In the genomic region with DNA sequence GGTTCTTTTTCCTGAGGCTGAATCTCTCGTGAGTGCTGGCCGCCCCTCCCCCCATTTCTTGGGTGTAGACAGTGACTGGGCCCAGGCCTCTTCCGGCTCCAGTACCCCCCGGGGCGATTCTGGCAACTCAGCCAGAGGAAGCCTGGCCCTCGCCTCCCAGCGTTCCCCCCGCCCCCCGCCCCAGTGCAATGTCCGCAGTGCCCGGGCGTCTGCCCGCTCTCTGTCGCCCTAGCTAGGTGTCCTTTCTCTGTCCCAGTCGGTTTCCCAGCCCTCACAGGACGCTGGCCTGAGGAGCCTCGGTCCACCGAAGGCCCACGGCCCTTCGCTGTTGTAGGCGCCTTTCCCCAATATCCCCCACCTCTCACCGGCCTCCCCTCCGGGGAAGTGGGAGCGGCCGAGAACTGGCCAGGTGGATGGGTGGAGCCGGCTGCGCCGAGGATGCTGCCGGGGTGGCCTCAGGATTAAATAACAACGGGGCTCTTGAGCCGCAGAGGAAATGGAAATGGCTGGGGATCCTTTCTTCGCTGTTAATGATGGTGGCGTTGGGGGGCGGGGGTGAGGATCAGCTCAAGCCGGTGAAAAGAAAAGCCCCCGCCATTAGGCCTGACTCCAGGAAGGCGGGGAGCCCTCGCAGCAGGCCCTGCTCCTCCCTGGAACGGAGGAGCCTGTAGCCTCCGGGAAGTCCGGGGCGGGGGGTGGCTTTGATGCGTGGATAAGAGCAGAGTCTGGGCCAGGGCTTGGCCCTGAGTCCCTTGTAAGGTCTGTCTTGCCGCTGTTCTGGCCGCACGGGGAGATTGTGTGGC, we compare ENCODE assay signal across 1 cellular context.
TF ChIP-seq lines count a peak whose summit lies in the region.

No MANE protein-coding gene starts in this region.

TF ChIP-seq in HepG2, 621 proteins besides CTCF, POLR2A, EP300 and RAD21 (continued from another document and continues in another):
- no peak; the same call in 1 of the 2 replicates for TF ChIP-seq HNF4G (IDR thresholded peaks at IDR 0.05; ENCODE audit: borderline replicate concordance, low read depth, low read length)
- TF ChIP-seq HNF4G (CRISPR knock-in tag; IDR thresholded peaks at IDR 0.05; ENCODE audit: borderline replicate concordance, low read depth) = no peak
- peak; percentile 8 for TF ChIP-seq SALL1 (CRISPR knock-in tag; IDR thresholded peaks at IDR 0.05)
- TF ChIP-seq ZKSCAN8 (CRISPR knock-in tag; IDR thresholded peaks at IDR 0.05; ENCODE audit: borderline replicate concordance) = no peak
- no peak for TF ChIP-seq HMGXB3 (CRISPR knock-in tag; IDR thresholded peaks at IDR 0.05; ENCODE audit: borderline replicate concordance)
- TF ChIP-seq DMAP1 (CRISPR knock-in tag; IDR thresholded peaks at IDR 0.05) = peak; percentile 38; the same call in 1 of the 2 replicates
- no peak for TF ChIP-seq CENPT (CRISPR knock-in tag; IDR thresholded peaks at IDR 0.05; ENCODE audit: low read depth)
- TF ChIP-seq SP4 (CRISPR knock-in tag; IDR thresholded peaks at IDR 0.05) = peak; percentile 53
- TF ChIP-seq ZBTB34 (CRISPR knock-in tag; IDR thresholded peaks at IDR 0.05) = 0 out of 2 replicates have a peak, but pooled peaks have one; percentile 28
- no peak; the same call in 1 of the 2 replicates for TF ChIP-seq ZNF589 (CRISPR knock-in tag; conservative IDR thresholded peaks at IDR 0.05)
- TF ChIP-seq MIER2 (CRISPR knock-in tag; IDR thresholded peaks at IDR 0.05) = no peak
- no peak for TF ChIP-seq NCOA5 (CRISPR knock-in tag; IDR thresholded peaks at IDR 0.05)
- TF ChIP-seq ZNF652 (CRISPR knock-in tag; IDR thresholded peaks at IDR 0.05; ENCODE audit: borderline replicate concordance, low read depth) = no peak
- no peak; the same call in 1 of the 2 replicates for TF ChIP-seq SNAI1 (CRISPR knock-in tag; IDR thresholded peaks at IDR 0.05; ENCODE audit: borderline replicate concordance)
- TF ChIP-seq, protein P1, sequence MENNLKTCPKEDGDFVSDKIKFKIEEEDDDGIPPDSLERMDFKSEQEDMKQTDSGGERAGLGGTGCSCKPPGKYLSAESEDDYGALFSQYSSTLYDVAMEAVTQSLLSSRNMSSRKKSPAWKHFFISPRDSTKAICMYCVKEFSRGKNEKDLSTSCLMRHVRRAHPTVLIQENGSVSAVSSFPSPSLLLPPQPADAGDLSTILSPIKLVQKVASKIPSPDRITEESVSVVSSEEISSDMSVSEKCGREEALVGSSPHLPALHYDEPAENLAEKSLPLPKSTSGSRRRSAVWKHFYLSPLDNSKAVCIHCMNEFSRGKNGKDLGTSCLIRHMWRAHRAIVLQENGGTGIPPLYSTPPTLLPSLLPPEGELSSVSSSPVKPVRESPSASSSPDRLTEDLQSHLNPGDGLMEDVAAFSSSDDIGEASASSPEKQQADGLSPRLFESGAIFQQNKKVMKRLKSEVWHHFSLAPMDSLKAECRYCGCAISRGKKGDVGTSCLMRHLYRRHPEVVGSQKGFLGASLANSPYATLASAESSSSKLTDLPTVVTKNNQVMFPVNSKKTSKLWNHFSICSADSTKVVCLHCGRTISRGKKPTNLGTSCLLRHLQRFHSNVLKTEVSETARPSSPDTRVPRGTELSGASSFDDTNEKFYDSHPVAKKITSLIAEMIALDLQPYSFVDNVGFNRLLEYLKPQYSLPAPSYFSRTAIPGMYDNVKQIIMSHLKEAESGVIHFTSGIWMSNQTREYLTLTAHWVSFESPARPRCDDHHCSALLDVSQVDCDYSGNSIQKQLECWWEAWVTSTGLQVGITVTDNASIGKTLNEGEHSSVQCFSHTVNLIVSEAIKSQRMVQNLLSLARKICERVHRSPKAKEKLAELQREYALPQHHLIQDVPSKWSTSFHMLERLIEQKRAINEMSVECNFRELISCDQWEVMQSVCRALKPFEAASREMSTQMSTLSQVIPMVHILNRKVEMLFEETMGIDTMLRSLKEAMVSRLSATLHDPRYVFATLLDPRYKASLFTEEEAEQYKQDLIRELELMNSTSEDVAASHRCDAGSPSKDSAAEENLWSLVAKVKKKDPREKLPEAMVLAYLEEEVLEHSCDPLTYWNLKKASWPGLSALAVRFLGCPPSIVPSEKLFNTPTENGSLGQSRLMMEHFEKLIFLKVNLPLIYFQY (CRISPR knock-in tag; IDR thresholded peaks at IDR 0.05; ENCODE audit: borderline replicate concordance) = 0 out of 2 replicates have a peak, but pooled peaks have one; percentile 8
- no peak for TF ChIP-seq THAP11 (CRISPR knock-in tag; IDR thresholded peaks at IDR 0.05)
- TF ChIP-seq TSC22D2 (CRISPR knock-in tag; IDR thresholded peaks at IDR 0.05; ENCODE audit: borderline replicate concordance) = no peak
- no peak for TF ChIP-seq STAT5B (CRISPR knock-in tag; IDR thresholded peaks at IDR 0.05)
- peak; percentile 30; the same call in 1 of the 2 replicates for TF ChIP-seq SPEN (CRISPR knock-in tag; IDR thresholded peaks at IDR 0.05; ENCODE audit: low read depth)
- no peak for TF ChIP-seq KDM3A (CRISPR knock-in tag; IDR thresholded peaks at IDR 0.05; ENCODE audit: low read depth)
- TF ChIP-seq SCMH1 (CRISPR knock-in tag; IDR thresholded peaks at IDR 0.05; ENCODE audit: borderline replicate concordance) = no peak
- no peak for TF ChIP-seq TBP (CRISPR knock-in tag; IDR thresholded peaks at IDR 0.05)
- no peak; the same call in 1 of the 2 replicates for TF ChIP-seq KAT8 (CRISPR knock-in tag; IDR thresholded peaks at IDR 0.05)
- no peak for TF ChIP-seq TIGD3 (CRISPR knock-in tag; IDR thresholded peaks at IDR 0.05; ENCODE audit: borderline replicate concordance)
- TF ChIP-seq HMG20B (CRISPR knock-in tag; conservative IDR thresholded peaks at IDR 0.05) = no peak
- TF ChIP-seq ATM (IDR thresholded peaks at IDR 0.05; ENCODE audit: borderline replicate concordance) = no peak
- peak; percentile 67; the same call in 1 of the 2 replicates for TF ChIP-seq ZNF414 (CRISPR knock-in tag; IDR thresholded peaks at IDR 0.05)
- no peak for TF ChIP-seq PAF1 (CRISPR knock-in tag; IDR thresholded peaks at IDR 0.05)
- TF ChIP-seq ZNF557 (CRISPR knock-in tag; IDR thresholded peaks at IDR 0.05) = no peak
- TF ChIP-seq NCOA2 (CRISPR knock-in tag; IDR thresholded peaks at IDR 0.05) = no peak
- TF ChIP-seq ZMAT5 (CRISPR knock-in tag; IDR thresholded peaks at IDR 0.05; ENCODE audit: borderline replicate concordance, low read depth) = no peak
- no peak for TF ChIP-seq HCFC1 (IDR thresholded peaks at IDR 0.05; ENCODE audit: low read depth, low read length)
- no peak for TF ChIP-seq ZNF251 (CRISPR knock-in tag; IDR thresholded peaks at IDR 0.05)
- TF ChIP-seq SIX4 (CRISPR knock-in tag; IDR thresholded peaks at IDR 0.05) = no peak
- no peak for TF ChIP-seq PLRG1 (conservative IDR thresholded peaks at IDR 0.05)
- 0 out of 2 replicates have a peak, but pooled peaks have one; percentile 0 for TF ChIP-seq ERF (CRISPR knock-in tag; IDR thresholded peaks at IDR 0.05)
- no peak for TF ChIP-seq ZNF317 (CRISPR knock-in tag; IDR thresholded peaks at IDR 0.05)
- TF ChIP-seq TEF (CRISPR knock-in tag; IDR thresholded peaks at IDR 0.05) = no peak; the same call in 1 of the 2 replicates
- no peak for TF ChIP-seq PREB (CRISPR knock-in tag; IDR thresholded peaks at IDR 0.05)
- no peak for TF ChIP-seq CREB1 (IDR thresholded peaks at IDR 0.05)
- no peak for TF ChIP-seq CREB1 (CRISPR knock-in tag; IDR thresholded peaks at IDR 0.05)
- no peak; the same call in 1 of the 2 replicates for TF ChIP-seq ZSCAN12 (CRISPR knock-in tag; IDR thresholded peaks at IDR 0.05)
- TF ChIP-seq NR1H2 (CRISPR knock-in tag; IDR thresholded peaks at IDR 0.05; ENCODE audit: borderline replicate concordance, low read depth) = no peak
- TF ChIP-seq LCORL (IDR thresholded peaks at IDR 0.05) = no peak
- no peak for TF ChIP-seq LCORL (CRISPR knock-in tag; IDR thresholded peaks at IDR 0.05)
- no peak for TF ChIP-seq PHF21A (CRISPR knock-in tag; IDR thresholded peaks at IDR 0.05)
- no peak for TF ChIP-seq ZNF34 (CRISPR knock-in tag; IDR thresholded peaks at IDR 0.05; ENCODE audit: borderline replicate concordance)
- TF ChIP-seq ZMAT3 (CRISPR knock-in tag; conservative IDR thresholded peaks at IDR 0.05) = 0 out of 2 replicates have a peak, but pooled peaks have one; percentile 26
- no peak for TF ChIP-seq ZNF550 (CRISPR knock-in tag; IDR thresholded peaks at IDR 0.05; ENCODE audit: borderline replicate concordance)
- TF ChIP-seq ATF7-NPFF (CRISPR knock-in tag; IDR thresholded peaks at IDR 0.05; ENCODE audit: low read depth) = no peak
- no peak for TF ChIP-seq ZNF883 (CRISPR knock-in tag; IDR thresholded peaks at IDR 0.05; ENCODE audit: not compliant biosample characterization)
- TF ChIP-seq ZNF605 (CRISPR knock-in tag; IDR thresholded peaks at IDR 0.05) = peak; percentile 9; the same call in 1 of the 2 replicates
